Comparison of ENCODE assay signal across 1 cellular context in the genomic region with DNA sequence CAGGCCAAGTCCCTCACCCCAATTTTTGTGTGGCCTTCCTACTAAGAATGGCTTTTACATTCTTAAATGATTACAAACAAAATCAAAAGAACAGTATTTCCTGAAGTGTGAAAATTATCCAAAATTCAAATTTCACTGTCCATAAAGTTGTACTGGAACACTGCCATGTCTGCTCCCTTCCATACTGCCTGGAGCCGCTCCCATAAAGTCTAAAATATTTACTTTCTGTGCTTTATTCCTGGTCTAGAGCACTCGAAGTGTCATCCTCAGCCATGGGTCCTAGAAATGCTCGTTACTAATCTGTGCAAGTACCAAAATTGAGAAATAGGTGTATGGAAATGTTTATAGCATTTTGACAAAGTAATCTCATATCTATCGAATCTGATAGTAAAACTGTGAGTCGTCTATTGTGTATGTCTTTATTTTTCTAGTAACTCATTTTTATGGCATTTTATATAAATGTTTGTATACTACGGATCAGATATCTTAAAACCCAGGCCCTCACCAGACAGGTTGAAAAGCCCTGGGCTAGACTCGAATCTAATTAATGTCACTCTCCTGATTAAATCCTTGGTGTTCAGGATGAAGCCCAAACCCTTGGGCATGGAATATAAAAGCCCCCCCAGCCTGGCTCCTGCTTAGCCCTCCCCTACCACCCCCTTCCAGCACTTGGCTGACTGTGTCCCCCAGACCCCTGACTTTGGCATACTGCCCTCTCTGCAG.
TF ChIP-seq lines count a peak whose summit lies in the region.

No MANE protein-coding gene starts in this region.

TF ChIP-seq in WTC11, 78 proteins besides CTCF, POLR2A, EP300 and RAD21 (continued from another document):
- TF ChIP-seq, protein P1, sequence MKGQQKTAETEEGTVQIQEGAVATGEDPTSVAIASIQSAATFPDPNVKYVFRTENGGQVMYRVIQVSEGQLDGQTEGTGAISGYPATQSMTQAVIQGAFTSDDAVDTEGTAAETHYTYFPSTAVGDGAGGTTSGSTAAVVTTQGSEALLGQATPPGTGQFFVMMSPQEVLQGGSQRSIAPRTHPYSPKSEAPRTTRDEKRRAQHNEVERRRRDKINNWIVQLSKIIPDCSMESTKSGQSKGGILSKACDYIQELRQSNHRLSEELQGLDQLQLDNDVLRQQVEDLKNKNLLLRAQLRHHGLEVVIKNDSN (CRISPR knock-in tag; IDR thresholded peaks at IDR 0.05) = no peak
- TF ChIP-seq IRF2 (CRISPR knock-in tag; IDR thresholded peaks at IDR 0.05; ENCODE audit: borderline replicate concordance, low read depth) (no peak), RORB (CRISPR knock-in tag; IDR thresholded peaks at IDR 0.05) (no peak), NFE2L1 (CRISPR knock-in tag; IDR thresholded peaks at IDR 0.05) (no peak), SMAD4 (CRISPR knock-in tag; IDR thresholded peaks at IDR 0.05) (no peak), NFATC4 (CRISPR knock-in tag; IDR thresholded peaks at IDR 0.05) (no peak), MYBL2 (CRISPR knock-in tag; IDR thresholded peaks at IDR 0.05) (no peak), SP1 (CRISPR knock-in tag; conservative IDR thresholded peaks at IDR 0.05) (no peak), ZNF263 (CRISPR knock-in tag; IDR thresholded peaks at IDR 0.05; ENCODE audit: low read depth) (no peak), ZNF219 (CRISPR knock-in tag; IDR thresholded peaks at IDR 0.05; ENCODE audit: borderline replicate concordance) (no peak), JAZF1 (CRISPR knock-in tag; IDR thresholded peaks at IDR 0.05) (no peak), PRRX2 (CRISPR knock-in tag; IDR thresholded peaks at IDR 0.05) (no peak)
- TF ChIP-seq, protein P2, sequence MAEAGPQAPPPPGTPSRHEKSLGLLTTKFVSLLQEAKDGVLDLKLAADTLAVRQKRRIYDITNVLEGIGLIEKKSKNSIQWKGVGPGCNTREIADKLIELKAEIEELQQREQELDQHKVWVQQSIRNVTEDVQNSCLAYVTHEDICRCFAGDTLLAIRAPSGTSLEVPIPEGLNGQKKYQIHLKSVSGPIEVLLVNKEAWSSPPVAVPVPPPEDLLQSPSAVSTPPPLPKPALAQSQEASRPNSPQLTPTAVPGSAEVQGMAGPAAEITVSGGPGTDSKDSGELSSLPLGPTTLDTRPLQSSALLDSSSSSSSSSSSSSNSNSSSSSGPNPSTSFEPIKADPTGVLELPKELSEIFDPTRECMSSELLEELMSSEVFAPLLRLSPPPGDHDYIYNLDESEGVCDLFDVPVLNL (CRISPR knock-in tag; IDR thresholded peaks at IDR 0.05; ENCODE audit: borderline replicate concordance, low read depth) = no peak
- TF ChIP-seq, protein P3, sequence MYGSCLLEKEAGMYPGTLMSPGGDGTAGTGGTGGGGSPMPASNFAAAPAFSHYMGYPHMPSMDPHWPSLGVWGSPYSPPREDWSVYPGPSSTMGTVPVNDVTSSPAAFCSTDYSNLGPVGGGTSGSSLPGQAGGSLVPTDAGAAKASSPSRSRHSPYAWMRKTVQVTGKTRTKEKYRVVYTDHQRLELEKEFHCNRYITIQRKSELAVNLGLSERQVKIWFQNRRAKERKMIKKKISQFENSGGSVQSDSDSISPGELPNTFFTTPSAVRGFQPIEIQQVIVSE (CRISPR knock-in tag; IDR thresholded peaks at IDR 0.05; ENCODE audit: borderline replicate concordance) = no peak
